In the genomic region with DNA sequence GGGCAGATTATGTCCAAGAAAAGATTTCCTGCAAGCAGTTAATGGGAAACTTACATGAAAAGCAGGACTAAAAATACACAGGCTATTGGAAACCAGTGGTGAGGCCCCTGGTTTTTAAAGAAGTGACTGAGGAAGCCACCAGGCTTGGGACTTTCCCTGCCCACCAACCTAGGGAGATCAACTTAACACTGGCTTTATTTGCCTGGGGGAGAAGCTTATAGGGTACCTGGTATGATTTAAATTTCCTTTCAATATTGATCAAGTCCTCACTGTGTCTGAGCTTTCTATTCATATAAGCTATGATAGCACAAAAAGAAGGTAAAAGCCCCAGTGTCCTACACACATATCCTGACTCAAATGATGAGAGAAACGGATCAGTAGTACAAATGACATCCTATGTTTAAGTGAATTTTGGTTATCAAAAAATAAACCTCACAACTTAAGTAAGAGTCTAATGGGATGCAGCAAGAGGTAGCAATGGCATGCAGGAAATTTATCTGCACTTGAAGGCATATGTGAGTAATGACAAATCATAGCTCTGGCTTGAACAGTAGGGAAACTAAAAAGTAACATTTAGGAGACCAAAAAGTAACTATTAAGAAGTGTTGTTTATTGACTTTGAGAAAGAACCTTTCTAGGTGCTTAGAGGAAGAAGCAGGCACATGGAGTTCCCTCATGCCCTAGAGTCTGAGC, we compare ENCODE assay signal across 1 cellular context.
TF ChIP-seq lines count a peak whose summit lies in the region.

No MANE protein-coding gene starts in this region.

TF ChIP-seq in IMR-90, 13 proteins besides CTCF, POLR2A, EP300 and RAD21:
- TF ChIP-seq CHD1 (IDR thresholded peaks at IDR 0.05; ENCODE audit: low read depth, low read length): no peak
- no peak for TF ChIP-seq FOS (IDR thresholded peaks at IDR 0.05; ENCODE audit: low read depth, low read length)
- no peak for TF ChIP-seq SMC3 (IDR thresholded peaks at IDR 0.05; ENCODE audit: low read depth, low read length)
- TF ChIP-seq, protein P1, sequence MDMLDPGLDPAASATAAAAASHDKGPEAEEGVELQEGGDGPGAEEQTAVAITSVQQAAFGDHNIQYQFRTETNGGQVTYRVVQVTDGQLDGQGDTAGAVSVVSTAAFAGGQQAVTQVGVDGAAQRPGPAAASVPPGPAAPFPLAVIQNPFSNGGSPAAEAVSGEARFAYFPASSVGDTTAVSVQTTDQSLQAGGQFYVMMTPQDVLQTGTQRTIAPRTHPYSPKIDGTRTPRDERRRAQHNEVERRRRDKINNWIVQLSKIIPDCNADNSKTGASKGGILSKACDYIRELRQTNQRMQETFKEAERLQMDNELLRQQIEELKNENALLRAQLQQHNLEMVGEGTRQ (IDR thresholded peaks at IDR 0.05; ENCODE audit: low read depth, low read length): no peak
- no peak for TF ChIP-seq RCOR1 (IDR thresholded peaks at IDR 0.05; ENCODE audit: insufficient replicate concordance, low read length)
- no peak for TF ChIP-seq RFX5 (IDR thresholded peaks at IDR 0.05; ENCODE audit: low read depth, low read length)
- TF ChIP-seq CEBPB (IDR thresholded peaks at IDR 0.05; ENCODE audit: low read depth, low read length): no peak
- TF ChIP-seq MXI1 (IDR thresholded peaks at IDR 0.05; ENCODE audit: borderline replicate concordance, low read depth, low read length): no peak
- no peak for TF ChIP-seq BHLHE40 (IDR thresholded peaks at IDR 0.05; ENCODE audit: low read depth, low read length)
- TF ChIP-seq, protein P2, sequence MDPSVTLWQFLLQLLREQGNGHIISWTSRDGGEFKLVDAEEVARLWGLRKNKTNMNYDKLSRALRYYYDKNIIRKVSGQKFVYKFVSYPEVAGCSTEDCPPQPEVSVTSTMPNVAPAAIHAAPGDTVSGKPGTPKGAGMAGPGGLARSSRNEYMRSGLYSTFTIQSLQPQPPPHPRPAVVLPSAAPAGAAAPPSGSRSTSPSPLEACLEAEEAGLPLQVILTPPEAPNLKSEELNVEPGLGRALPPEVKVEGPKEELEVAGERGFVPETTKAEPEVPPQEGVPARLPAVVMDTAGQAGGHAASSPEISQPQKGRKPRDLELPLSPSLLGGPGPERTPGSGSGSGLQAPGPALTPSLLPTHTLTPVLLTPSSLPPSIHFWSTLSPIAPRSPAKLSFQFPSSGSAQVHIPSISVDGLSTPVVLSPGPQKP (IDR thresholded peaks at IDR 0.05; ENCODE audit: borderline replicate concordance, low read depth, low read length): no peak
- no peak for TF ChIP-seq MAFK (IDR thresholded peaks at IDR 0.05; ENCODE audit: low read depth, low read length)
- TF ChIP-seq MAZ (IDR thresholded peaks at IDR 0.05; ENCODE audit: borderline replicate concordance, low read depth, low read length): no peak
- TF ChIP-seq NFE2L2 (IDR thresholded peaks at IDR 0.05; ENCODE audit: low read depth, low read length): no peak
TF ChIP-seq in IMR-90: peak in this region for 0.
